In genomic region chr12:26854028-26854387, GRCh38 we compare ENCODE assay signal across 10 cellular contexts. TPM values are rescaled to one million over a fixed set of nuclear protein-coding genes. Genes with fewer than 3 reads are reported as not detected.
DNase-seq lines count a peak whose midpoint lies in the region; ATAC-seq and TF ChIP-seq lines count a peak whose summit lies in the region.
"Had no signal": no experiment of that assay in that cellular context is flagged by ENCODE, and none has a peak within 500 bp of the region (broad histone marks: within the 10 kb centered on the region; RNA-seq: fewer than 3 reads in every experiment).

No MANE protein-coding gene starts in this region.

- H3K4me3 Mint-ChIP-seq in CD8-positive, alpha-beta memory T cell, result no peak overlapping the region
- H3K4me3 Mint-ChIP-seq: endodermal cell had no signal

- TF ChIP-seq CTCF in DND-41 (IDR thresholded peaks at IDR 0.05; ENCODE audit: borderline replicate concordance, extremely low read depth, low read length, poor library complexity, severe bottlenecking) (no peak), KMS-11 (conservative IDR thresholded peaks at IDR 0.05; ENCODE audit: low read depth, low read length) (peak; percentile 12; the same call in 1 of the 2 replicates), esophagus muscularis mucosa (IDR thresholded peaks at IDR 0.05) (no peak), psoas muscle (IDR thresholded peaks at IDR 0.05) (no peak)

- 21% methylated on average over 2 of the region's 2 CpGs for WGBS in esophagus muscularis mucosa
- 15 to 21% (median 20%) methylated on average over 2 of the region's 2 CpGs for WGBS in psoas muscle, 3 donors

- H4K20me1 ChIP-seq in DND-41 (ENCODE audit: insufficient read depth, low read length), result no peaks in the 10 kb centered on the region
- H4K20me1 ChIP-seq in KMS-11 (ENCODE audit: insufficient read depth), result no peaks in the 10 kb centered on the region

- no peaks in the 10 kb centered on the region for H3K4me1 Mint-ChIP-seq in CD8-positive, alpha-beta memory T cell

- TF ChIP-seq EP300 in esophagus muscularis mucosa (IDR thresholded peaks at IDR 0.05), result no peak

- ATAC-seq in DND-41 (ENCODE audit: insufficient read depth, low read depth), result peak; percentile 56
- peak; percentile 25 for ATAC-seq in GM21390 (IDR thresholded peaks at IDR 0.05; ENCODE audit: unreplicated experiment)
- ATAC-seq in HG03469 (IDR thresholded peaks at IDR 0.05; ENCODE audit: unreplicated experiment), result no peak
- no peak for ATAC-seq in psoas muscle

- H3K36me3 Mint-ChIP-seq in CD8-positive, alpha-beta memory T cell, result no peaks in the 10 kb centered on the region

- H3K27me3 ChIP-seq in DND-41 (ENCODE audit: insufficient read depth, low read length, poor library complexity) (no peaks in the 10 kb centered on the region), KMS-11 (ENCODE audit: insufficient read depth, low read depth) (no peaks in the 10 kb centered on the region), esophagus muscularis mucosa (no peaks in the 10 kb centered on the region), psoas muscle (ENCODE audit: insufficient read depth in 3 of 3, low read length in 2 of 3) (no peaks in the 10 kb centered on the region)
- H3K27me3 ChIP-seq in CD8-positive, alpha-beta memory T cell (ENCODE audit: insufficient read depth, low read length, poor library complexity, severe bottlenecking), result no peaks in the 10 kb centered on the region

- POLR2A ChIA-PET in CD8-positive, alpha-beta memory T cell (lab: Charles Lee), result no interaction called here

- peak overlapping the region; percentile 34 for H3K9ac ChIP-seq in DND-41 (ENCODE audit: low read depth, low read length)
- no peak overlapping the region for H3K9ac ChIP-seq in KMS-11

- H3K27me3 Mint-ChIP-seq in CD8-positive, alpha-beta memory T cell, result peaks cover 0 to 4% of the 10 kb centered on the region in 2 donors

- H2AFZ ChIP-seq in DND-41 (ENCODE audit: low read depth, low read length) (peak overlapping the region; percentile 75), KMS-11 (ENCODE audit: low read depth) (peak overlapping the region; percentile 53; the same call in 1 of the 2 replicates)

- H3K9me3 ChIP-seq in DND-41 (ENCODE audit: insufficient read depth, low read length, severe bottlenecking), result no peaks in the 10 kb centered on the region
- no peaks in the 10 kb centered on the region for H3K9me3 ChIP-seq in esophagus muscularis mucosa
- H3K9me3 ChIP-seq in CD8-positive, alpha-beta memory T cell (ENCODE audit: low read length), result no peaks in the 10 kb centered on the region
- no peaks in the 10 kb centered on the region for H3K9me3 ChIP-seq in psoas muscle
- H3K9me3 ChIP-seq: HAP-1 had no signal

- DNase-seq in DND-41 (no peak), esophagus muscularis mucosa (ENCODE audit: extremely low spot score) (peak; percentile 24), NCI-H1694 (lab: John Stamatoyannopoulos, UW) (no peak), psoas muscle (no peak)
- DNase-seq in CD8-positive, alpha-beta memory T cell, result no peak

- H3K27ac ChIP-seq in DND-41 (ENCODE audit: low read length) (peak overlapping the region; percentile 60), KMS-11 (no peak overlapping the region), esophagus muscularis mucosa (replicated peaks in 1 of 4) (no peak overlapping the region), psoas muscle (no peak overlapping the region)
- H3K27ac ChIP-seq in CD8-positive, alpha-beta memory T cell (ENCODE audit: low read depth, low read length), result no peak overlapping the region

- intact Hi-C loops in esophagus muscularis mucosa (cut with DNase I), result loop anchor here (1.0 to 10.0 kb wide), 2 partner anchors 31 to 161 kb away; partner anchors contain the start of gene TM7SF3
- intact Hi-C loops in psoas muscle (cut with DNase I), result loop anchor here (2.0 to 10.0 kb wide), 3 partner anchors 31 to 453 kb away; partner anchors contain the start of gene TM7SF3 (in 1 of the 2)

- H3K4me2 ChIP-seq in DND-41 (ENCODE audit: insufficient read depth, low read length) (peak overlapping the region; percentile 41), KMS-11 (no peak overlapping the region)

- H3K4me1 ChIP-seq in DND-41 (ENCODE audit: insufficient read depth, low read length), result peaks cover 24% of the 10 kb centered on the region
- peaks cover 22% of the 10 kb centered on the region for H3K4me1 ChIP-seq in KMS-11 (ENCODE audit: low read depth, poor library complexity, severe bottlenecking)
- H3K4me1 ChIP-seq in esophagus muscularis mucosa, result peaks cover 0 to 10% (median 3%) of the 10 kb centered on the region in 4 donors
- no peaks in the 10 kb centered on the region for H3K4me1 ChIP-seq in CD8-positive, alpha-beta memory T cell (ENCODE audit: insufficient read depth, low read length)
- H3K4me1 ChIP-seq in psoas muscle, result no peaks in the 10 kb centered on the region

- no peak overlapping the region for H3K4me3 ChIP-seq in DND-41 (ENCODE audit: low read depth in 1 of 2, low read length in 2 of 2)
- H3K4me3 ChIP-seq in KMS-11 (IDR thresholded peaks at IDR 0.05; ENCODE audit: insufficient read depth, low read depth, low read length), result no peak overlapping the region
- no peak overlapping the region for H3K4me3 ChIP-seq in esophagus muscularis mucosa
- no peak overlapping the region for H3K4me3 ChIP-seq in CD8-positive, alpha-beta memory T cell (ENCODE audit: low read length)
- no peak overlapping the region for H3K4me3 ChIP-seq in psoas muscle
- H3K4me3 ChIP-seq: HAP-1 had no signal

- no peak for TF ChIP-seq POLR2A in esophagus muscularis mucosa (IDR thresholded peaks at IDR 0.05; ENCODE audit: low read depth)

- CTCF ChIA-PET in CD8-positive, alpha-beta memory T cell (lab: Charles Lee), result interaction anchor here (0.9 to 1.8 kb wide), 2 partner anchors 21 to 31 kb away, joined by 3 to 8 read pairs; partner anchors contain the start of gene ITPR2

- H3K79me2 ChIP-seq in DND-41 (ENCODE audit: insufficient read depth, low read length) (no peaks in the 10 kb centered on the region), KMS-11 (ENCODE audit: insufficient read depth, low read depth) (no peaks in the 10 kb centered on the region)

- no peaks in the 10 kb centered on the region for H3K9me3 Mint-ChIP-seq in CD8-positive, alpha-beta memory T cell
- H3K9me3 Mint-ChIP-seq: endodermal cell had no signal

- H3K36me3 ChIP-seq in DND-41 (ENCODE audit: insufficient read depth, low read length) (no peaks in the 10 kb centered on the region), KMS-11 (ENCODE audit: insufficient read depth) (no peaks in the 10 kb centered on the region), esophagus muscularis mucosa (no peaks in the 10 kb centered on the region), psoas muscle (ENCODE audit: insufficient read depth in 1 of 2, low read depth in 1 of 2) (no peaks in the 10 kb centered on the region)
- no peaks in the 10 kb centered on the region for H3K36me3 ChIP-seq in CD8-positive, alpha-beta memory T cell (ENCODE audit: insufficient read depth, low read length)
- H3K36me3 ChIP-seq: HAP-1 had no signal

- H3K27ac Mint-ChIP-seq in CD8-positive, alpha-beta memory T cell, result peak overlapping the region in 3 of 8 donors; percentile 0 to 7 (median 7)
- H3K27ac Mint-ChIP-seq: endodermal cell had no signal

RNA-seq across cellular contexts. Expression of gene ITPR2, which starts 21.0 kb away (rescaled TPM):
- total RNA-seq in esophagus muscularis mucosa (10 to 100 TPM; 23.7 to 26.6 (median 25.4) TPM), psoas muscle (10 to 100 TPM in 1 of 4 donors, 1 to 10 TPM in 3; 6.1 to 10.3 (median 8.4) TPM)
- total RNA-seq in CD8-positive, alpha-beta memory T cell, result 10 to 100 TPM; 24.0 to 29.4 TPM
- 13.0 TPM for polyA plus RNA-seq in CD8-positive, alpha-beta memory T cell
- 1 to 10 TPM in 2 of 3 donors, under 1 TPM in 1; 0.86 to 2.2 (median 1.2) TPM for polyA plus RNA-seq in psoas muscle

Comparison
In these comparisons a context has a peak if more than half of its experiments do, and no peak if none do; other contexts are left out.
1. ATAC-seq: peak in DND-41 (single experiment) and GM21390 (single experiment); none in HG03469 (single experiment) and psoas muscle (0 of 4).